1 cellular context compared by ENCODE assay signal in genomic region chr1:154878371-154879355, GRCh38.
TF ChIP-seq lines count a peak whose summit lies in the region.

No MANE protein-coding gene starts in this region.

TF ChIP-seq in HepG2, 621 proteins besides CTCF, POLR2A, EP300 and RAD21 (continued from another document):
- no peak for TF ChIP-seq KIAA2018 (CRISPR knock-in tag; IDR thresholded peaks at IDR 0.05; ENCODE audit: borderline replicate concordance)
- 0 out of 2 replicates have a peak, but pooled peaks have one; percentile 23 for TF ChIP-seq ZBTB38 (CRISPR knock-in tag; IDR thresholded peaks at IDR 0.05)
- no peak for TF ChIP-seq GATA4 (IDR thresholded peaks at IDR 0.05; ENCODE audit: borderline replicate concordance, low read depth)
- no peak for TF ChIP-seq FOXO1 (CRISPR knock-in tag; IDR thresholded peaks at IDR 0.05)
- TF ChIP-seq FOXK2 (IDR thresholded peaks at IDR 0.05) = no peak
- TF ChIP-seq YEATS2 (CRISPR knock-in tag; IDR thresholded peaks at IDR 0.05; ENCODE audit: borderline replicate concordance) = no peak
- no peak for TF ChIP-seq ZNF124 (CRISPR knock-in tag; IDR thresholded peaks at IDR 0.05)
TF ChIP-seq in HepG2: peak in this region for 53.
